Comparison of ENCODE assay signal across 20 cellular contexts in genomic region chr2:157093666-157094065, GRCh38.
DNase-seq lines count a peak whose midpoint lies in the region; ATAC-seq, FAIRE-seq and TF ChIP-seq lines count a peak whose summit lies in the region.
"Had no signal": no experiment of that assay in that cellular context is flagged by ENCODE, and none has a peak within 500 bp of the region (broad histone marks: within the 10 kb centered on the region; RNA-seq: fewer than 3 reads in every experiment).

No MANE protein-coding gene starts in this region.

- intact Hi-C loops in naive thymus-derived CD4-positive, alpha-beta T cell (cut with micrococcal nuclease): no loop called here
- intact Hi-C loops in CD4-positive, alpha-beta memory T cell (cut with micrococcal nuclease): no loop called here

- H3K27ac ChIP-seq in A549: no peak overlapping the region
- no peak overlapping the region for H3K27ac ChIP-seq in foreskin keratinocyte
- no peak overlapping the region for H3K27ac ChIP-seq in naive thymus-derived CD4-positive, alpha-beta T cell (ENCODE audit: low read depth, low read length)
- H3K27ac ChIP-seq in CD4-positive, alpha-beta memory T cell (ENCODE audit: low read depth, low read length): no peak overlapping the region
- H3K27ac ChIP-seq: PC-9 had no signal

- H3K36me3 ChIP-seq in naive thymus-derived CD4-positive, alpha-beta T cell (ENCODE audit: control insufficient read depth in 2 of 3, insufficient read depth in 3 of 3, low read length in 3 of 3): no peaks in the 10 kb centered on the region
- H3K36me3 ChIP-seq in CD4-positive, alpha-beta memory T cell (ENCODE audit: insufficient read depth, low read length): no peaks in the 10 kb centered on the region
- H3K36me3 ChIP-seq: BE2C had no signal

- CTCF ChIA-PET in A549 (lab: Yijun Ruan, JAX): interaction anchor here (0.7 to 1.1 kb wide), 2 partner anchors 14 to 51 kb away, joined by 3 read pairs; no protein-coding TSS in a partner anchor
- CTCF ChIA-PET in naive thymus-derived CD4-positive, alpha-beta T cell (lab: Charles Lee): interaction anchor here (0.7 kb wide), 1 partner anchor 315 kb away, joined by 3 read pairs; no protein-coding TSS in a partner anchor
- CTCF ChIA-PET in CD4-positive, alpha-beta memory T cell (lab: Charles Lee; ENCODE audit: partially characterized antibody): no interaction called here

- H3K4me1 Mint-ChIP-seq in naive thymus-derived CD4-positive, alpha-beta T cell: no peaks in the 10 kb centered on the region
- H3K4me1 Mint-ChIP-seq in CD4-positive, alpha-beta memory T cell: no peaks in the 10 kb centered on the region
- H3K4me1 Mint-ChIP-seq: T-cell had no signal

- no peaks in the 10 kb centered on the region for H3K36me3 Mint-ChIP-seq in naive thymus-derived CD4-positive, alpha-beta T cell
- H3K36me3 Mint-ChIP-seq in CD4-positive, alpha-beta memory T cell: no peaks in the 10 kb centered on the region
- H3K36me3 Mint-ChIP-seq: T-cell had no signal

- H3K4me1 ChIP-seq in A549 (no peaks in the 10 kb centered on the region), foreskin keratinocyte (no peaks in the 10 kb centered on the region)
- no peaks in the 10 kb centered on the region for H3K4me1 ChIP-seq in naive thymus-derived CD4-positive, alpha-beta T cell (ENCODE audit: control insufficient read depth in 2 of 2, insufficient read depth in 2 of 2, low read length in 2 of 2)
- H3K4me1 ChIP-seq in CD4-positive, alpha-beta memory T cell (ENCODE audit: insufficient read depth, low read length): no peaks in the 10 kb centered on the region
- H3K4me1 ChIP-seq: BE2C had no signal

- H3K9me3 Mint-ChIP-seq in naive thymus-derived CD4-positive, alpha-beta T cell: peaks cover 0 to 7% (median 2%) of the 10 kb centered on the region in 11 donors
- H3K9me3 Mint-ChIP-seq in CD4-positive, alpha-beta memory T cell: peaks cover 0 to 4% (median 0%) of the 10 kb centered on the region in 8 donors
- H3K9me3 Mint-ChIP-seq: T-cell had no signal

- no peak overlapping the region for H3K4me3 ChIP-seq in A549
- H3K4me3 ChIP-seq in naive thymus-derived CD4-positive, alpha-beta T cell (ENCODE audit: low read length): no peak overlapping the region
- no peak overlapping the region for H3K4me3 ChIP-seq in CD4-positive, alpha-beta memory T cell (ENCODE audit: low read length in 2 of 2)
- H3K4me3 ChIP-seq: PC-9 had no signal

- peak; percentile 68 to 78; a peak in 4 of 6 replicates for ATAC-seq in A549
- ATAC-seq in HG02938 (IDR thresholded peaks at IDR 0.05; ENCODE audit: unreplicated experiment): peak; percentile 58
- ATAC-seq in SK-N-SH treated with all-trans-retinoic acid at 6 μM for 48 hours: peak; percentile 78
- ATAC-seq in foreskin keratinocyte: peak; percentile 51
- no peak for ATAC-seq in naive thymus-derived CD4-positive, alpha-beta T cell
- ATAC-seq: T-cell had no signal

- peaks cover 0 to 4% (median 0%) of the 10 kb centered on the region in 5 donors for H3K27me3 Mint-ChIP-seq in naive thymus-derived CD4-positive, alpha-beta T cell
- no peaks in the 10 kb centered on the region for H3K27me3 Mint-ChIP-seq in CD4-positive, alpha-beta memory T cell
- H3K27me3 Mint-ChIP-seq: CD4-positive, alpha-beta T cell; T-cell had no signal

- FAIRE-seq in A549 (lab: Jason Lieb, UNC): no peak

- TF ChIP-seq EP300 in A549 (IDR thresholded peaks at IDR 0.05): no peak

- no peak overlapping the region for H3K4me3 Mint-ChIP-seq in naive thymus-derived CD4-positive, alpha-beta T cell
- H3K4me3 Mint-ChIP-seq in CD4-positive, alpha-beta memory T cell: no peak overlapping the region
- H3K4me3 Mint-ChIP-seq: CD4-positive, alpha-beta T cell; T-cell had no signal

- TF ChIP-seq CTCF in A549 (IDR thresholded peaks at IDR 0.05) (no peak), foreskin keratinocyte (conservative IDR thresholded peaks at IDR 0.05) (no peak)

- WGBS in A549 (ENCODE audit: missing lambda C conversion rate): 13% methylated on average over 3 of the region's 3 CpGs

- DNase-seq in A549 (ENCODE audit: low read depth in 1 of 2, low spot score in 1 of 2) (no peak), foreskin keratinocyte (no peak), NOMO-1 treated with dmso at 0.1 percent for 144 hours (lab: John Stamatoyannopoulos, UW; ENCODE audit: unreplicated experiment) (no peak), AG08395 (ENCODE audit: low spot score) (no peak)
- DNase-seq in naive thymus-derived CD4-positive, alpha-beta T cell: no peak
- DNase-seq in CD4-positive, alpha-beta memory T cell: no peak
- DNase-seq: 8988T; BE2C; Calu3; CD4-positive, alpha-beta T cell; H7; NCI-H1092 treated with DMSO at 0.1 percent for 48 hours; NCI-H146; NCI-H2081; NCI-H774; PC-9; Right ventricle myocardium superior; T-cell had no signal

- no peaks in the 10 kb centered on the region for H3K9me3 ChIP-seq in A549
- H3K9me3 ChIP-seq in naive thymus-derived CD4-positive, alpha-beta T cell (ENCODE audit: control insufficient read depth in 2 of 3, low read length in 3 of 3): no peaks in the 10 kb centered on the region
- H3K9me3 ChIP-seq in CD4-positive, alpha-beta memory T cell (ENCODE audit: control insufficient read depth in 1 of 2, low read length in 2 of 2): no peaks in the 10 kb centered on the region
- H3K9me3 ChIP-seq: BE2C had no signal

- H3K27ac Mint-ChIP-seq in naive thymus-derived CD4-positive, alpha-beta T cell: no peak overlapping the region
- H3K27ac Mint-ChIP-seq in CD4-positive, alpha-beta memory T cell: no peak overlapping the region
- H3K27ac Mint-ChIP-seq: CD4-positive, alpha-beta T cell; T-cell had no signal

- no peak for TF ChIP-seq POLR2A in A549 (IDR thresholded peaks at IDR 0.05; ENCODE audit: low read length)

- POLR2A ChIA-PET in A549 (lab: Yijun Ruan, JAX): no interaction called here
- POLR2A ChIA-PET in naive thymus-derived CD4-positive, alpha-beta T cell (lab: Charles Lee): no interaction called here
- POLR2A ChIA-PET in CD4-positive, alpha-beta memory T cell (lab: Charles Lee; ENCODE audit: partially characterized antibody): no interaction called here

- no peak overlapping the region for H3K4me2 ChIP-seq in A549
- H3K4me2 ChIP-seq: PC-9 had no signal

- no peak for TF ChIP-seq RAD21 in A549 (conservative IDR thresholded peaks at IDR 0.05 in 1 of 2, IDR thresholded peaks at IDR 0.05 in 1 of 2)

- no peaks in the 10 kb centered on the region for H3K27me3 ChIP-seq in foreskin keratinocyte
- H3K27me3 ChIP-seq in naive thymus-derived CD4-positive, alpha-beta T cell (ENCODE audit: control insufficient read depth in 2 of 2, insufficient read depth in 2 of 2, low read length in 2 of 2): no peaks in the 10 kb centered on the region
- H3K27me3 ChIP-seq in CD4-positive, alpha-beta memory T cell (ENCODE audit: insufficient read depth, low read length): no peaks in the 10 kb centered on the region
- H3K27me3 ChIP-seq: BE2C had no signal

TF ChIP-seq in A549, 52 proteins besides CTCF, POLR2A, EP300 and RAD21 (continues in another document):
- no peak for TF ChIP-seq SMC3 (IDR thresholded peaks at IDR 0.05)
- TF ChIP-seq FOXS1 (CRISPR knock-in tag; IDR thresholded peaks at IDR 0.05): no peak
- TF ChIP-seq CBX2 (IDR thresholded peaks at IDR 0.05; ENCODE audit: borderline replicate concordance, low read depth): no peak
- no peak for TF ChIP-seq MAZ (IDR thresholded peaks at IDR 0.05; ENCODE audit: borderline replicate concordance, low read depth, low read length)
- TF ChIP-seq MAFK (IDR thresholded peaks at IDR 0.05; ENCODE audit: partially characterized antibody): no peak
- no peak for TF ChIP-seq SREBF2 (IDR thresholded peaks at IDR 0.05)
- TF ChIP-seq JUN (IDR thresholded peaks at IDR 0.05): no peak
- TF ChIP-seq NR3C1 (IDR thresholded peaks at IDR 0.05): no peak
- TF ChIP-seq RCOR1 (IDR thresholded peaks at IDR 0.05; ENCODE audit: low read depth, low read length): no peak
- TF ChIP-seq HOXB5 (CRISPR knock-in tag; IDR thresholded peaks at IDR 0.05): no peak
- TF ChIP-seq ZC3H11A (IDR thresholded peaks at IDR 0.05): no peak
- no peak for TF ChIP-seq HEYL (CRISPR knock-in tag; IDR thresholded peaks at IDR 0.05)
- no peak for TF ChIP-seq HDAC2 (IDR thresholded peaks at IDR 0.05)
- no peak for TF ChIP-seq CHD2 (IDR thresholded peaks at IDR 0.05; ENCODE audit: low read length, partially characterized antibody)

TF ChIP-seq in SK-N-SH treated with all-trans-retinoic acid at 6 μM for 48 hours, 23 proteins besides CTCF, POLR2A, EP300 and RAD21 (continues in another document):
- TF ChIP-seq ZFP3 (CRISPR knock-in tag; IDR thresholded peaks at IDR 0.05) (no peak), ARNTL (CRISPR knock-in tag; IDR thresholded peaks at IDR 0.05; ENCODE audit: borderline replicate concordance, low read depth) (no peak), RARB (CRISPR knock-in tag; IDR thresholded peaks at IDR 0.05) (no peak), CSRNP3 (CRISPR knock-in tag; IDR thresholded peaks at IDR 0.05) (no peak), PPARA (CRISPR knock-in tag; IDR thresholded peaks at IDR 0.05; ENCODE audit: borderline replicate concordance) (no peak)
